ENCODE assay signal across 8 cellular contexts in genomic region chr11:106022795-106023275, GRCh38. TPM values are rescaled to one million over a fixed set of nuclear protein-coding genes. Genes with fewer than 3 reads are reported as not detected.
DNase-seq lines count a peak whose midpoint lies in the region; ATAC-seq lines count a peak whose summit lies in the region.

No MANE protein-coding gene starts in this region.

- peak overlapping the region; percentile 72 for H3K27ac Mint-ChIP-seq in activated T-helper 2 cell treated with anti-CD3 and anti-CD28 coated beads, Interferon-gamma antibody, Interleukin-2, Interleukin-4, amounts not matched to agents 10 μg/mL and 5 μg/mL and 100 μg/mL, durations not matched to agents 14 hours and 24 hours and 36 hours
- peak overlapping the region; percentile 84 to 96 (median 89) for H3K27ac Mint-ChIP-seq in immature natural killer cell
- peak overlapping the region; percentile 13 to 88 for H3K27ac Mint-ChIP-seq in stimulated activated naive CD8-positive, alpha-beta T cell treated with anti-CD3 and anti-CD28 coated beads, Interleukin-15, amount 100 ng/mL, for 72 hours

- intact Hi-C loops in activated T-helper 2 cell treated with anti-CD3 and anti-CD28 coated beads, Interferon-gamma antibody, Interleukin-2, Interleukin-4, amounts not matched to agents 10 μg/mL and 5 μg/mL and 100 μg/mL, durations not matched to agents 14 hours and 24 hours and 36 hours (cut with micrococcal nuclease): loop anchor here (1.0 to 5.0 kb wide), 2 partner anchors 39 to 54 kb away; partner anchors contain the start of genes AASDHPPT and KBTBD3

- H3K9ac ChIP-seq in HUES6 (ENCODE audit: low read length): no peak overlapping the region

- H3K9me3 ChIP-seq in HUES6 (ENCODE audit: control insufficient read depth, insufficient read depth, low read depth, low read length): peaks cover 3% of the 10 kb centered on the region; the same call in 1 of the 2 replicates

- no peak for DNase-seq in activated T-helper 2 cell treated with anti-CD3 and anti-CD28 coated beads, Interferon-gamma antibody, Interleukin-2, Interleukin-4, amounts not matched to agents 10 μg/mL and 5 μg/mL and 100 μg/mL, durations not matched to agents 14 hours and 24 hours and 36 hours (ENCODE audit: low spot score)
- no peak for DNase-seq in immature natural killer cell
- peak in 1 of 2 donors; percentile 6 for DNase-seq in stimulated activated naive CD8-positive, alpha-beta T cell treated with anti-CD3 and anti-CD28 coated beads, Interleukin-15, amount 100 ng/mL, for 72 hours
- DNase-seq in NCI-H69 (lab: John Stamatoyannopoulos, UW): no peak
- DNase-seq in GM19238 (ENCODE audit: insufficient read length, low spot score): no peak
- no peak for DNase-seq in NAMALWA (ENCODE audit: low spot score)

- H3K27me3 Mint-ChIP-seq in activated T-helper 2 cell treated with anti-CD3 and anti-CD28 coated beads, Interferon-gamma antibody, Interleukin-2, Interleukin-4, amounts not matched to agents 10 μg/mL and 5 μg/mL and 100 μg/mL, durations not matched to agents 14 hours and 24 hours and 36 hours (ENCODE audit: low read depth): peaks cover 4% of the 10 kb centered on the region
- peaks cover 11 to 27% (median 18%) of the 10 kb centered on the region in 3 donors for H3K27me3 Mint-ChIP-seq in immature natural killer cell (ENCODE audit: low read depth in 3 of 3)
- peaks cover 11% of the 10 kb centered on the region for H3K27me3 Mint-ChIP-seq in stimulated activated naive CD8-positive, alpha-beta T cell treated with anti-CD3 and anti-CD28 coated beads, Interleukin-15, amount 100 ng/mL, for 72 hours

- H3K27me3 ChIP-seq in HUES6 (ENCODE audit: control insufficient read depth, insufficient read depth, low read length): no peaks in the 10 kb centered on the region

- H3K27ac ChIP-seq in HUES6 (ENCODE audit: low read depth, low read length): no peak overlapping the region

- peak overlapping the region; percentile 54 for H3K4me3 ChIP-seq in HUES6 (ENCODE audit: low read depth, low read length)

- peaks cover 35% of the 10 kb centered on the region for H3K4me1 Mint-ChIP-seq in activated T-helper 2 cell treated with anti-CD3 and anti-CD28 coated beads, Interferon-gamma antibody, Interleukin-2, Interleukin-4, amounts not matched to agents 10 μg/mL and 5 μg/mL and 100 μg/mL, durations not matched to agents 14 hours and 24 hours and 36 hours (ENCODE audit: low read depth)
- H3K4me1 Mint-ChIP-seq in immature natural killer cell: peaks cover 32 to 56% of the 10 kb centered on the region in 2 donors
- peaks cover 43% of the 10 kb centered on the region for H3K4me1 Mint-ChIP-seq in stimulated activated naive CD8-positive, alpha-beta T cell treated with anti-CD3 and anti-CD28 coated beads, Interleukin-15, amount 100 ng/mL, for 72 hours

- peak overlapping the region; percentile 89 for H3K4me3 Mint-ChIP-seq in activated T-helper 2 cell treated with anti-CD3 and anti-CD28 coated beads, Interferon-gamma antibody, Interleukin-2, Interleukin-4, amounts not matched to agents 10 μg/mL and 5 μg/mL and 100 μg/mL, durations not matched to agents 14 hours and 24 hours and 36 hours (ENCODE audit: low read depth)
- H3K4me3 Mint-ChIP-seq in immature natural killer cell: peak overlapping the region; percentile 90 to 99 (median 96)
- H3K4me3 Mint-ChIP-seq in stimulated activated naive CD8-positive, alpha-beta T cell treated with anti-CD3 and anti-CD28 coated beads, Interleukin-15, amount 100 ng/mL, for 72 hours: peak overlapping the region; percentile 84 to 93

- no peaks in the 10 kb centered on the region for H3K36me3 ChIP-seq in HUES6 (ENCODE audit: control insufficient read depth, insufficient read depth, low read length)

- H3K4me1 ChIP-seq in HUES6 (ENCODE audit: control insufficient read depth, insufficient read depth, low read length): peaks cover 8% of the 10 kb centered on the region; the same call in 1 of the 2 replicates

- no peak for ATAC-seq in stimulated activated naive CD8-positive, alpha-beta T cell treated with anti-CD3 and anti-CD28 coated beads, Interleukin-15, amount 100 ng/mL, for 72 hours
- ATAC-seq in HG02852 (IDR thresholded peaks at IDR 0.05; ENCODE audit: unreplicated experiment): no peak

- H3K9me3 Mint-ChIP-seq in activated T-helper 2 cell treated with anti-CD3 and anti-CD28 coated beads, Interferon-gamma antibody, Interleukin-2, Interleukin-4, amounts not matched to agents 10 μg/mL and 5 μg/mL and 100 μg/mL, durations not matched to agents 14 hours and 24 hours and 36 hours: peaks cover 9% of the 10 kb centered on the region
- H3K9me3 Mint-ChIP-seq in immature natural killer cell: no peaks in the 10 kb centered on the region
- peaks cover 11 to 18% of the 10 kb centered on the region in 2 donors for H3K9me3 Mint-ChIP-seq in stimulated activated naive CD8-positive, alpha-beta T cell treated with anti-CD3 and anti-CD28 coated beads, Interleukin-15, amount 100 ng/mL, for 72 hours

- peaks cover 19% of the 10 kb centered on the region for H3K36me3 Mint-ChIP-seq in activated T-helper 2 cell treated with anti-CD3 and anti-CD28 coated beads, Interferon-gamma antibody, Interleukin-2, Interleukin-4, amounts not matched to agents 10 μg/mL and 5 μg/mL and 100 μg/mL, durations not matched to agents 14 hours and 24 hours and 36 hours (ENCODE audit: low read depth)
- H3K36me3 Mint-ChIP-seq in immature natural killer cell: no peaks in the 10 kb centered on the region

RNA-seq across cellular contexts. Expression of gene MSANTD4, which starts 0.8 kb away (rescaled TPM):
- total RNA-seq in activated T-helper 2 cell treated with anti-CD3 and anti-CD28 coated beads, Interferon-gamma antibody, Interleukin-2, Interleukin-4, amounts not matched to agents 10 μg/mL and 5 μg/mL and 100 μg/mL, durations not matched to agents 14 hours and 24 hours and 36 hours: 17.2 and 22.0 TPM in 2 replicates
- polyA plus RNA-seq in immature natural killer cell: 1 to 10 TPM in 2 of 3 donors, not detected in 1; 2.8 to 5.9 TPM

RNA-seq across cellular contexts. Expression of gene KBTBD3, which starts 54.3 kb away (rescaled TPM):
- total RNA-seq in activated T-helper 2 cell treated with anti-CD3 and anti-CD28 coated beads, Interferon-gamma antibody, Interleukin-2, Interleukin-4, amounts not matched to agents 10 μg/mL and 5 μg/mL and 100 μg/mL, durations not matched to agents 14 hours and 24 hours and 36 hours: 6.4 and 8.9 TPM in 2 replicates
- polyA plus RNA-seq in immature natural killer cell: 10 to 100 TPM in 2 of 3 donors, 1 to 10 TPM in 1; 8.5 to 15.5 (median 11.7) TPM

RNA-seq across cellular contexts. Expression of gene AASDHPPT, which starts 54.6 kb away (rescaled TPM):
- 42.5 and 48.0 TPM in 2 replicates for total RNA-seq in activated T-helper 2 cell treated with anti-CD3 and anti-CD28 coated beads, Interferon-gamma antibody, Interleukin-2, Interleukin-4, amounts not matched to agents 10 μg/mL and 5 μg/mL and 100 μg/mL, durations not matched to agents 14 hours and 24 hours and 36 hours
- 10 to 100 TPM; 25.0 to 64.1 (median 36.1) TPM for polyA plus RNA-seq in immature natural killer cell
